Comparison of ENCODE assay signal across 1 cellular context in the genomic region with DNA sequence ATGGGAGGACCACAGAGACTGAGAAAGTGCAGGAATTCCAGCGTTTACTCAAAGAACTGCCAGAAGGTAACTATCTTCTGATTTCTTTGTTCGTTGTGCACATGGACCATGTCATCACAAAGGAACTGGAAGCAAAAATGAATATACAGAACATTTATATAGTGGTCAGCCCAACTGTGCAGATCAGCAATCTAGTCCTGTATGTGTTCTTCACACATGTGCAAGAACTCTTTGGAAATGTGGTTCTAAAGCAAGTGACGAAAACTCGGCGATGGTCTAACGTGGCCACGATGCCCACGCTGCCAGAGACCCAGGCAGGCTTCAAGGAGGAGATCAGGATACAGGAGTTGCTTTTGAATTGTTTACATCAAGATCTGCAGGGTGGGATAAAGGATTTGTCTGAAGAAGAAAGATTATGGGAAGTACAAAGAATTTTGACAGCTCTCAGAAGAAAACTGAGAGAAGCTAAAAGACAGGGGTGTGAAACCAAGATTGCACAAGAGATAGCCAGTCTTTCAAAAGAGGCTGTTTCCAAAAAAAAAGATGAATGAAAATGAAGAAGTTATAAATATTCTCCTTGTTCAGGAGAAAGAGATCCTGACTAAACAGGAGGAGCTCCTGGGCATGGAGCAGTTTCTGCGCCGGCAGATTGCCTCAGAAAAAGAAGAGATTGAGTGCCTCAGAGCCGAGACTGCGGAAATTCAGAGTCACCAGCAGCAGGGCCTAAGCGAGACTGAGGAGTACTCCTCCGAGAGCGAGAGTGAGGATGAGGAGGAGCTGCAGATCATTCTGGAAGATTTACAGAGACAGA.
TF ChIP-seq lines count a peak whose summit lies in the region.

No MANE protein-coding gene starts in this region.

TF ChIP-seq in K562, 482 proteins besides CTCF, POLR2A, EP300 and RAD21:
- TF ChIP-seq BRD4 (IDR thresholded peaks at IDR 0.05), result no peak
- TF ChIP-seq MEIS2 (IDR thresholded peaks at IDR 0.05; ENCODE audit: partially characterized antibody), result no peak
- TF ChIP-seq CEBPG (CRISPR knock-in tag; IDR thresholded peaks at IDR 0.05), result no peak
- TF ChIP-seq CEBPG (tag; conservative IDR thresholded peaks at IDR 0.05 in 1 of 2, IDR thresholded peaks at IDR 0.05 in 1 of 2), result peak; percentile 43 to 73
- TF ChIP-seq CEBPB (tag; IDR thresholded peaks at IDR 0.05), result peak; percentile 64
